21 cellular contexts compared by ENCODE assay signal in genomic region chr16:15547768-15548096, GRCh38.
A peak's percentile ranks its signal among the peaks of the same experiment; 100 is the strongest.
DNase-seq lines count a peak whose midpoint lies in the region; ATAC-seq, FAIRE-seq and TF ChIP-seq lines count a peak whose summit lies in the region.
"Had no signal": no experiment of that assay in that cellular context is flagged by ENCODE, and none has a peak within 500 bp of the region (broad histone marks: within the 10 kb centered on the region; RNA-seq: fewer than 3 reads in every experiment).

No MANE protein-coding gene starts in this region.

- ATAC-seq in HepG2 (no peak), right lobe of liver (no peak), GM21447 (IDR thresholded peaks at IDR 0.05; ENCODE audit: unreplicated experiment) (no peak)

- H3K9ac ChIP-seq in HepG2 (ENCODE audit: insufficient read depth, low read depth, low read length) = no peak overlapping the region
- H3K9ac ChIP-seq: BLaER1 had no signal

- H2AFZ ChIP-seq in HepG2 (ENCODE audit: low read length) = peak overlapping the region; percentile 16

- no peaks in the 10 kb centered on the region for H3K27me3 ChIP-seq in HepG2 (ENCODE audit: control insufficient read depth in 1 of 2, insufficient read depth in 2 of 2, low read length in 2 of 2)
- H3K27me3 ChIP-seq in right lobe of liver = no peaks in the 10 kb centered on the region
- H3K27me3 ChIP-seq in bronchial epithelial cell (ENCODE audit: control insufficient read depth, insufficient read depth, low read length) = no peaks in the 10 kb centered on the region
- H3K27me3 ChIP-seq: BE2C, BLaER1 had no signal

- DNase-seq in HepG2 (ENCODE audit: low spot score) = no peak
- DNase-seq in right lobe of liver = no peak
- DNase-seq in bronchial epithelial cell (ENCODE audit: low read depth) = no peak
- DNase-seq in DMS53 (lab: John Stamatoyannopoulos, UW) = no peak
- DNase-seq: BE2C; C1 segment of cervical spinal cord; CD4-positive, alpha-beta memory T cell; CD4-positive, CD25-positive, alpha-beta regulatory T cell; CD8-positive, alpha-beta memory T cell; COR-L47; DMS 273 treated with DMSO at 0.1 percent for 48 hours; DMS153; DMS79 treated with DMSO at 0.1 percent for 48 hours; GF-D8 had no signal

- BruUV-seq in HepG2 (replicated peaks; lab: Mats Ljungman, UMichigan) = no TSS peak

- peak overlapping the region in 1 of 3 experiments; percentile 12; a peak in 1 of 6 replicates for H3K4me3 ChIP-seq in HepG2 (replicated peaks in 1 of 3; ENCODE audit: insufficient read depth in 1 of 3, low read depth in 2 of 3, low read length in 3 of 3)
- no peak overlapping the region for H3K4me3 ChIP-seq in right lobe of liver
- H3K4me3 ChIP-seq in HEK293 (ENCODE audit: low read depth, low read length) = no peak overlapping the region
- no peak overlapping the region for H3K4me3 ChIP-seq in bronchial epithelial cell (ENCODE audit: low read depth, low read length)
- H3K4me3 ChIP-seq: BLaER1 had no signal

- intact Hi-C loops in HepG2 (cut with micrococcal nuclease; ENCODE audit: unreplicated experiment) = no loop called here
- intact Hi-C loops in right lobe of liver (cut with DNase I) = no loop called here

- no peak overlapping the region for H3K27ac ChIP-seq in HepG2 (ENCODE audit: extremely low read length, insufficient read depth, low read length)
- no peak overlapping the region for H3K27ac ChIP-seq in right lobe of liver
- no peak overlapping the region for H3K27ac ChIP-seq in HEK293 (ENCODE audit: extremely low read depth, low read depth, low read length)
- H3K27ac ChIP-seq: 22Rv1, BLaER1 had no signal

- CTCF ChIA-PET in HepG2 (lab: Yijun Ruan, JAX; ENCODE audit: low intra/inter-chr PET ratio, low total read pairs) = interaction anchor here (1.1 kb wide), 1 partner anchor 120 kb away, joined by 4 read pairs; no protein-coding TSS in a partner anchor
- CTCF ChIA-PET in HEK293 (lab: Yijun Ruan, JAX) = interaction anchor here (0.6 to 1.0 kb wide), 4 partner anchors 9 to 160 kb away, joined by 3 to 4 read pairs (median 4); no protein-coding TSS in a partner anchor

- H3K4me1 ChIP-seq in HepG2 (ENCODE audit: insufficient read depth, low read length) = peaks cover 43% of the 10 kb centered on the region
- H3K4me1 ChIP-seq in right lobe of liver = no peaks in the 10 kb centered on the region
- H3K4me1 ChIP-seq in HEK293 (ENCODE audit: control insufficient read depth, insufficient read depth, low read length) = no peaks in the 10 kb centered on the region
- H3K4me1 ChIP-seq: BE2C had no signal

- TF ChIP-seq CTCF in HepG2 (CRISPR knock-in tag; IDR thresholded peaks at IDR 0.05) = no peak
- no peak for TF ChIP-seq CTCF in right lobe of liver (IDR thresholded peaks at IDR 0.05)
- no peak for TF ChIP-seq CTCF in HEK293 (tag by site-specific recombination; IDR thresholded peaks at IDR 0.05)
- no peak for TF ChIP-seq CTCF in bronchial epithelial cell (IDR thresholded peaks at IDR 0.05; ENCODE audit: insufficient read depth, low read length, severe bottlenecking)

- TF ChIP-seq POLR2A in HepG2 (IDR thresholded peaks at IDR 0.05; ENCODE audit: insufficient read depth in 1 of 2, low read depth in 2 of 2, low read length in 2 of 2) (no peak), right lobe of liver (IDR thresholded peaks at IDR 0.05) (no peak)

- H4K20me1 ChIP-seq in HepG2 (ENCODE audit: insufficient read depth, low read length) = no peaks in the 10 kb centered on the region
- H4K20me1 ChIP-seq: BLaER1 had no signal

- H3K9me3 ChIP-seq in HepG2 (ENCODE audit: low read length) = no peaks in the 10 kb centered on the region
- H3K9me3 ChIP-seq in right lobe of liver = no peaks in the 10 kb centered on the region
- no peaks in the 10 kb centered on the region for H3K9me3 ChIP-seq in HEK293 (ENCODE audit: control insufficient read depth, insufficient read depth, low read depth, low read length)
- H3K9me3 ChIP-seq: BE2C had no signal

- POLR2A ChIA-PET in HepG2 (lab: Yijun Ruan, JAX) (interaction anchor here (0.7 to 2.4 kb wide), 4 partner anchors 9 to 95 kb away, joined by 3 to 19 read pairs (median 8); partner anchors contain the start of gene MARF1), HEK293 (lab: Yijun Ruan, JAX) (no interaction called here)

- TF ChIP-seq EP300 in HepG2 (IDR thresholded peaks at IDR 0.05; ENCODE audit: low read depth in 2 of 2, low read length in 2 of 2) (no peak), HepG2 (CRISPR knock-in tag; IDR thresholded peaks at IDR 0.05; ENCODE audit: borderline replicate concordance) (no peak)

- no peak for TF ChIP-seq RAD21 in HepG2 (CRISPR knock-in tag; IDR thresholded peaks at IDR 0.05)

- peak overlapping the region; percentile 58; the same call in 1 of the 2 replicates for H3K4me2 ChIP-seq in HepG2 (ENCODE audit: low read depth, low read length)
- H3K4me2 ChIP-seq: BLaER1 had no signal

- in situ Hi-C loops in HepG2 (cut with HindIII; ENCODE audit: extremely low pct_ligation_motif_present, low pct_unique_long_range_greater_than_20kb) = no loop called here

- 84% methylated on average over 6 of the region's 6 CpGs for WGBS in HepG2 (ENCODE audit: low lambda C conversion rate)
- WGBS in right lobe of liver (ENCODE audit: insufficient coverage, low coverage, low lambda C conversion rate, missing lambda C conversion rate) = 86% methylated on average over 1 of the region's 6 CpGs

- FAIRE-seq in HepG2 (lab: Jason Lieb, UNC) (no peak), bronchial epithelial cell (lab: Jason Lieb, UNC) (peak; percentile 28)
- FAIRE-seq: G401.6, GM12891, GM19239 had no signal

- H3K36me3 ChIP-seq in HepG2 (replicated peaks in 1 of 2; ENCODE audit: control insufficient read depth in 1 of 2, insufficient read depth in 2 of 2, low read length in 2 of 2) = no peaks in the 10 kb centered on the region
- H3K36me3 ChIP-seq in right lobe of liver = no peaks in the 10 kb centered on the region
- no peaks in the 10 kb centered on the region for H3K36me3 ChIP-seq in HEK293 (ENCODE audit: control insufficient read depth in 2 of 2, insufficient read depth in 1 of 2, low read length in 2 of 2)
- no peaks in the 10 kb centered on the region for H3K36me3 ChIP-seq in bronchial epithelial cell (ENCODE audit: control insufficient read depth, insufficient read depth, low read length)
- H3K36me3 ChIP-seq: BE2C, BLaER1 had no signal

- H3K79me2 ChIP-seq in HepG2 (ENCODE audit: insufficient read depth, low read length) = no peaks in the 10 kb centered on the region

TF ChIP-seq in HepG2, 621 proteins besides CTCF, POLR2A, EP300 and RAD21 (continues in another document):
- TF ChIP-seq ZNF33B (CRISPR knock-in tag; IDR thresholded peaks at IDR 0.05) (no peak), UBTF (CRISPR knock-in tag; IDR thresholded peaks at IDR 0.05) (no peak), HOXD1 (CRISPR knock-in tag; IDR thresholded peaks at IDR 0.05) (no peak), HDAC1 (CRISPR knock-in tag; IDR thresholded peaks at IDR 0.05) (peak; percentile 59), RFXAP (CRISPR knock-in tag; IDR thresholded peaks at IDR 0.05; ENCODE audit: borderline replicate concordance) (0 out of 2 replicates have a peak, but pooled peaks have one; percentile 28), ZNF879 (CRISPR knock-in tag; IDR thresholded peaks at IDR 0.05) (no peak), GATAD2A (CRISPR knock-in tag; IDR thresholded peaks at IDR 0.05) (peak; percentile 4; the same call in 1 of the 2 replicates)

TF ChIP-seq in HEK293, 187 proteins besides CTCF, POLR2A, EP300 and RAD21:
- TF ChIP-seq ZNF768 (tag by site-specific recombination; IDR thresholded peaks at IDR 0.05) (0 out of 2 replicates have a peak, but pooled peaks have one; percentile 7), ZNF202 (tag by site-specific recombination; IDR thresholded peaks at IDR 0.05; ENCODE audit: borderline replicate concordance) (no peak)
TF ChIP-seq in HEK293: peak in this region for 1.

Comparison
In these comparisons a context has a peak if more than half of its experiments do, and no peak if none do; other contexts are left out.
1. Of the 63 proteins assayed by ChIP-seq in both HepG2 and HEK293: peak only in HepG2: none; only in HEK293: none; in both: ZNF768; in neither: 62.